Comparison of ENCODE assay signal across 1 cellular context in genomic region chr12:7935773-7936581, GRCh38.
TF ChIP-seq lines count a peak whose summit lies in the region.

TSS of gene SLC2A3 (minus strand) at chr12:7936187. CDS start at chr12:7936034, 153 bp downstream.

TF ChIP-seq in HepG2, 621 proteins besides CTCF, POLR2A, EP300 and RAD21 (continued from another document and continues in another):
- TF ChIP-seq POGK (CRISPR knock-in tag; conservative IDR thresholded peaks at IDR 0.05), result no peak
- no peak for TF ChIP-seq ZBTB4 (CRISPR knock-in tag; IDR thresholded peaks at IDR 0.05; ENCODE audit: borderline replicate concordance)
- no peak for TF ChIP-seq ZMYM3 (CRISPR knock-in tag; IDR thresholded peaks at IDR 0.05)
- no peak for TF ChIP-seq ZNF646 (CRISPR knock-in tag; IDR thresholded peaks at IDR 0.05)
- TF ChIP-seq TMF1 (CRISPR knock-in tag; IDR thresholded peaks at IDR 0.05; ENCODE audit: low read depth), result no peak
- no peak for TF ChIP-seq GTF3A (CRISPR knock-in tag; conservative IDR thresholded peaks at IDR 0.05)
- 0 out of 2 replicates have a peak, but pooled peaks have one; percentile 27 for TF ChIP-seq YEATS4 (CRISPR knock-in tag; IDR thresholded peaks at IDR 0.05; ENCODE audit: borderline replicate concordance)
- peak; percentile 81; the same call in 1 of the 2 replicates for TF ChIP-seq HDAC6 (IDR thresholded peaks at IDR 0.05; ENCODE audit: low read depth, low read length)
- 0 out of 2 replicates have a peak, but pooled peaks have one; percentile 25 for TF ChIP-seq HNF4G (IDR thresholded peaks at IDR 0.05; ENCODE audit: borderline replicate concordance, low read depth, low read length)
- no peak for TF ChIP-seq HNF4G (CRISPR knock-in tag; IDR thresholded peaks at IDR 0.05; ENCODE audit: borderline replicate concordance, low read depth)
- no peak for TF ChIP-seq KLF11 (CRISPR knock-in tag; IDR thresholded peaks at IDR 0.05)
- TF ChIP-seq HOXA5 (CRISPR knock-in tag; IDR thresholded peaks at IDR 0.05), result no peak
- no peak for TF ChIP-seq CENPT (CRISPR knock-in tag; IDR thresholded peaks at IDR 0.05; ENCODE audit: low read depth)
- no peak for TF ChIP-seq ZMAT3 (CRISPR knock-in tag; conservative IDR thresholded peaks at IDR 0.05)
- no peak for TF ChIP-seq MAFG (CRISPR knock-in tag; IDR thresholded peaks at IDR 0.05)
- TF ChIP-seq CREM (IDR thresholded peaks at IDR 0.05), result 0 out of 2 replicates have a peak, but pooled peaks have one; percentile 16
- no peak for TF ChIP-seq CREM (CRISPR knock-in tag; IDR thresholded peaks at IDR 0.05)
- TF ChIP-seq DRAP1 (CRISPR knock-in tag; IDR thresholded peaks at IDR 0.05), result peak; percentile 58
- no peak for TF ChIP-seq MED8 (CRISPR knock-in tag; IDR thresholded peaks at IDR 0.05; ENCODE audit: insufficient replicate concordance)
- no peak for TF ChIP-seq ZKSCAN8 (CRISPR knock-in tag; IDR thresholded peaks at IDR 0.05; ENCODE audit: borderline replicate concordance)
- peak in 1 of 2 experiments; percentile 57; a peak in 1 of 4 replicates for TF ChIP-seq REST (IDR thresholded peaks at IDR 0.05; ENCODE audit: borderline replicate concordance in 1 of 2, low read depth in 1 of 2, low read length in 2 of 2)
- TF ChIP-seq JUNB (CRISPR knock-in tag; IDR thresholded peaks at IDR 0.05; ENCODE audit: borderline replicate concordance), result no peak
- 0 out of 2 replicates have a peak, but pooled peaks have one; percentile 14 for TF ChIP-seq SOX5 (CRISPR knock-in tag; IDR thresholded peaks at IDR 0.05; ENCODE audit: borderline replicate concordance)
- TF ChIP-seq HNRNPUL1 (IDR thresholded peaks at IDR 0.05; ENCODE audit: low read depth, low read length), result no peak
- peak; percentile 25; the same call in 1 of the 2 replicates for TF ChIP-seq ETV5 (CRISPR knock-in tag; IDR thresholded peaks at IDR 0.05; ENCODE audit: borderline replicate concordance)
- no peak for TF ChIP-seq ZBED4 (CRISPR knock-in tag; IDR thresholded peaks at IDR 0.05; ENCODE audit: borderline replicate concordance)
- peak; percentile 98 for TF ChIP-seq POLR2AphosphoS5 (IDR thresholded peaks at IDR 0.05; ENCODE audit: low read depth, low read length)
- peak; percentile 62; the same call in 1 of the 2 replicates for TF ChIP-seq AFF4 (CRISPR knock-in tag; IDR thresholded peaks at IDR 0.05)
- TF ChIP-seq SIN3A (IDR thresholded peaks at IDR 0.05; ENCODE audit: borderline replicate concordance, low read depth, low read length), result peak; percentile 74; the same call in 1 of the 2 replicates
- peak; percentile 38; the same call in 1 of the 2 replicates for TF ChIP-seq TAF1 (CRISPR knock-in tag; IDR thresholded peaks at IDR 0.05)
- TF ChIP-seq POLR2AphosphoS2 (IDR thresholded peaks at IDR 0.05; ENCODE audit: low read depth, low read length), result no peak
- 0 out of 2 replicates have a peak, but pooled peaks have one; percentile 39 for TF ChIP-seq ZNF205 (CRISPR knock-in tag; IDR thresholded peaks at IDR 0.05)
- peak; percentile 47 for TF ChIP-seq ASH2L (IDR thresholded peaks at IDR 0.05; ENCODE audit: insufficient read length, low read depth, low read length)
